ENCODE assay signal across 20 cellular contexts in the genomic region with DNA sequence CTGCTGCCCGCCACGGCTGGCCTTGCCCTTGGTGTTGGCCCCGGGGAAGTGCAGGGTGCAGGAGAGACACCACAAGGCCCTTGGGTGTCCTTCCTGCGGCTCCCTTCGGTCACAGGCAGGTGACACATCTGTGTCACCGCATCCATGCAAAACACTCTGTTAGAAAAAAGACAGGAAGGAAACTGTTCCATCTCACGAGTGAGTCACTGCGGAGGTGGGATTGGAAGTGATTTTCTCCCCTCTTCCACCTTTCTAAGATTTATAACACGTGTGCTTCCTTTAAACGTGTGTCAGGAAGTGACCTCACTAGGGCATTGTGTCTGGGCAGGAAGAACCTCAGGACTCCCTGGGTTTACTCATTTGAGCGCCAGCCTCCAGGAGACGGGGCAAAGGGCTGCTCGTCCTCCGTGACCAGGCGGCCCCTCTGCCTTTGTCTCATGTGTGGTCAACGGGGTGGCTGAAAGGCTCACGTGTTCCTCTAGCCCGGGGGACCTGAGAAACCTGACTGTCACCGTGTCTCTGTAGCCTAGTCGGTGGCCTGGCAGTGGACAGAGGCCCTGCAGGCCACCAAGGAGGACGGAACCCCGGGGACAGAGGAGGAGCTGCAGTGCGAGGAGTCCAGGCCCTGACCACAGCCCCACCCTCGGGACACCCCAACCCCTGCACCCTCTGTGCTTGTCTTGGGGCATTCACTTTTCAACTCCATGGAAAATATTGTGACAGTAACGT. TPM values are rescaled to one million over a fixed set of nuclear protein-coding genes. Genes with fewer than 3 reads are reported as not detected.
DNase-seq lines count a peak whose midpoint lies in the region; ATAC-seq and TF ChIP-seq lines count a peak whose summit lies in the region.
"Had no signal": no experiment of that assay in that cellular context is flagged by ENCODE, and none has a peak within 500 bp of the region (broad histone marks: within the 10 kb centered on the region; RNA-seq: fewer than 3 reads in every experiment).

No MANE protein-coding gene starts in this region.

- POLR2A ChIA-PET in CD8-positive, alpha-beta T cell (lab: Charles Lee), result no interaction called here

- peaks cover 4% of the 10 kb centered on the region for H3K27me3 Mint-ChIP-seq in CD8-positive, alpha-beta T cell (ENCODE audit: low read depth)

- no peaks in the 10 kb centered on the region for H3K4me1 ChIP-seq in CD8-positive, alpha-beta T cell (ENCODE audit: insufficient read depth, low read length)
- H3K4me1 ChIP-seq: esophagus squamous epithelium had no signal

- H3K4me3 Mint-ChIP-seq in CD8-positive, alpha-beta T cell, result no peak overlapping the region
- H3K4me3 Mint-ChIP-seq: dendritic cell treated with granulocyte-macrophage colony-stimulating factor and Interleukin-4, amounts not matched to agents 40 ng/mL and 50 ng/mL, for 4 days; IgD-negative memory B cell; neural crest cell had no signal

- H3K27ac Mint-ChIP-seq in CD8-positive, alpha-beta T cell, result no peak overlapping the region
- H3K27ac Mint-ChIP-seq: dendritic cell treated with granulocyte-macrophage colony-stimulating factor and Interleukin-4, amounts not matched to agents 40 ng/mL and 50 ng/mL, for 4 days; IgD-negative memory B cell had no signal

- H3K9me3 Mint-ChIP-seq in CD8-positive, alpha-beta T cell, result no peaks in the 10 kb centered on the region
- H3K9me3 Mint-ChIP-seq: dendritic cell treated with granulocyte-macrophage colony-stimulating factor and Interleukin-4, amounts not matched to agents 40 ng/mL and 50 ng/mL, for 4 days; IgD-negative memory B cell; neural crest cell had no signal

- peak; percentile 59 for DNase-seq in A172 (ENCODE audit: low spot score)
- peak; percentile 1 for DNase-seq in GM03348 (ENCODE audit: low spot score)
- DNase-seq in ecto neural progenitor cell (ENCODE audit: low spot score), result peak; percentile 32
- DNase-seq in posterior vena cava (ENCODE audit: low spot score), result peak; percentile 61
- DNase-seq in hypothalamus (lab: John Stamatoyannopoulos, UW), result no peak
- DNase-seq in CD8-positive, alpha-beta T cell, result no peak
- DNase-seq: brain microvascular endothelial cell, esophagus squamous epithelium, GM23248, mesendoderm, NCI-H2029, NCI-H524, retina, SHP77, T-helper 1 cell had no signal

- H3K27me3 ChIP-seq in CD8-positive, alpha-beta T cell (ENCODE audit: insufficient read depth, low read length), result no peaks in the 10 kb centered on the region
- H3K27me3 ChIP-seq: brain microvascular endothelial cell had no signal

- H3K4me1 Mint-ChIP-seq in CD8-positive, alpha-beta T cell (ENCODE audit: low read depth), result no peaks in the 10 kb centered on the region

- H3K36me3 ChIP-seq in CD8-positive, alpha-beta T cell (ENCODE audit: insufficient read depth, low read length), result no peaks in the 10 kb centered on the region
- H3K36me3 ChIP-seq: brain microvascular endothelial cell, esophagus squamous epithelium had no signal

- no peaks in the 10 kb centered on the region for H3K36me3 Mint-ChIP-seq in CD8-positive, alpha-beta T cell
- H3K36me3 Mint-ChIP-seq: IgD-negative memory B cell had no signal

- no peak for ATAC-seq in CD8-positive, alpha-beta T cell
- no peak for ATAC-seq in GM19452 (IDR thresholded peaks at IDR 0.05; ENCODE audit: unreplicated experiment)

- no peak overlapping the region for H3K27ac ChIP-seq in CD8-positive, alpha-beta T cell (ENCODE audit: low read depth, low read length)
- H3K27ac ChIP-seq: brain microvascular endothelial cell, esophagus squamous epithelium, GM23248, VCaP had no signal

- H3K9me3 ChIP-seq in CD8-positive, alpha-beta T cell (ENCODE audit: low read length), result no peaks in the 10 kb centered on the region
- H3K9me3 ChIP-seq: esophagus squamous epithelium had no signal

- no peak overlapping the region for H3K4me3 ChIP-seq in CD8-positive, alpha-beta T cell (ENCODE audit: low read depth, low read length)
- H3K4me3 ChIP-seq: esophagus squamous epithelium, GM23248 had no signal

- CTCF ChIA-PET in CD8-positive, alpha-beta T cell (lab: Charles Lee), result no interaction called here

- no peak for TF ChIP-seq CTCF in CD8-positive, alpha-beta T cell (IDR thresholded peaks at IDR 0.05)

- intact Hi-C loops in posterior vena cava (cut with DNase I), result no loop called here
- intact Hi-C loops in CD8-positive, alpha-beta T cell (cut with DNase I, micrococcal nuclease), result no loop called here

RNA-seq across cellular contexts. Expression of gene LCN1, which starts 4.9 kb away (rescaled TPM):
- total RNA-seq in A172 (2014; rRNA removed; shearing (Covaris generic)), result 0.47 TPM in 1 of 2 replicates, not detected in the other
- total RNA-seq in posterior vena cava, result 1 to 10 TPM in 1 of 2 donors, not detected in 1; 2.4 TPM
- not detected for total RNA-seq in CD8-positive, alpha-beta T cell
- total RNA-seq: esophagus squamous epithelium, GM23248, neural crest cell had no signal

RNA-seq across cellular contexts. Expression of gene MRPS2, which starts 15.8 kb away (rescaled TPM):
- total RNA-seq in A172 (2014; rRNA removed; shearing (Covaris generic)), result 52.5 and 54.2 TPM in 2 replicates
- 10 to 100 TPM; 15.9 to 16.3 TPM for total RNA-seq in posterior vena cava
- total RNA-seq in CD8-positive, alpha-beta T cell, result 10 to 100 TPM; 29.6 to 31.9 TPM

RNA-seq across cellular contexts. Expression of gene OBP2A, which starts 29.6 kb away (rescaled TPM):
- not detected in 2 replicates for total RNA-seq in A172 (2014; rRNA removed; shearing (Covaris generic))
- not detected for total RNA-seq in posterior vena cava
- total RNA-seq in CD8-positive, alpha-beta T cell, result not detected
- total RNA-seq: esophagus squamous epithelium, GM23248, neural crest cell had no signal

RNA-seq across cellular contexts. Expression of gene PPP1R26, which starts 36.7 kb away (rescaled TPM):
- 30.9 and 32.7 TPM in 2 replicates for total RNA-seq in A172 (2014; rRNA removed; shearing (Covaris generic))
- 1 to 10 TPM; 8.0 to 8.9 TPM for total RNA-seq in posterior vena cava
- total RNA-seq in CD8-positive, alpha-beta T cell, result under 1 TPM; 0.35 to 0.36 TPM

RNA-seq across cellular contexts. Expression of gene PAEP, which starts 45.3 kb away (rescaled TPM):
- total RNA-seq in A172 (2014; rRNA removed; shearing (Covaris generic)), result not detected in 2 replicates
- total RNA-seq in posterior vena cava, result not detected
- total RNA-seq in CD8-positive, alpha-beta T cell, result not detected
- total RNA-seq: esophagus squamous epithelium, GM23248, neural crest cell had no signal

Comparison
In these comparisons a context has a peak if more than half of its experiments do, and no peak if none do; other contexts are left out.
1. DNase-seq: peak in A172 (single experiment), GM03348 (single experiment), ecto neural progenitor cell (single experiment) and posterior vena cava (single experiment); none in hypothalamus (0 of 51) and CD8-positive, alpha-beta T cell (0 of 7).